ENCODE assay signal across 1 cellular context in the genomic region with DNA sequence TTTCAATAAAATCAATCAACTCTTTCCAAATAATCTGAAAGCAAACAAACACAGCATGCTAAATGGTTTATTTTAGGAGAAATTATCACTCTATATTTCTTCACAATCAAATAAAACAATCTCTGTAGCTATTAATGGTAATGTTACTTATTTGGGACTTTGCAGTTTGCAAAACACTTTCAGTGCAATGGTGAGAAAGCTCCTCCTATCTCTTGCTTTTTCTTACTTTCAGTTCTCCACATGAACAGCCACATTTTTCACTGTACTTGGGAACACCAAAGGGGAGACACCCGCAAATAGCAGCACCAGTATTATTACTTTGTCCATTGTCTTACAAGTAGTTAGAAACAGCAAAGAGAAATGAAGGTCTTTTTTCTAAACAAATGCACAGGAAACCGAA.
TF ChIP-seq lines count a peak whose summit lies in the region.

No MANE protein-coding gene starts in this region.

TF ChIP-seq in endothelial cell of umbilical vein, 7 proteins besides CTCF, POLR2A, EP300 and RAD21:
- TF ChIP-seq EZH2 (IDR thresholded peaks at IDR 0.05; ENCODE audit: borderline replicate concordance, low read depth, low read length, severe bottlenecking) (no peak), MYC (IDR thresholded peaks at IDR 0.05; ENCODE audit: low read depth, low read length) (no peak), MAX (IDR thresholded peaks at IDR 0.05; ENCODE audit: insufficient read depth, insufficient read length) (no peak), JUN (IDR thresholded peaks at IDR 0.05; ENCODE audit: borderline replicate concordance, insufficient read depth, insufficient read length, low read depth) (no peak), GATA2 (IDR thresholded peaks at IDR 0.05; ENCODE audit: insufficient read depth, insufficient read length, low read depth, low read length) (no peak)
